17 cellular contexts compared by ENCODE assay signal in the genomic region with DNA sequence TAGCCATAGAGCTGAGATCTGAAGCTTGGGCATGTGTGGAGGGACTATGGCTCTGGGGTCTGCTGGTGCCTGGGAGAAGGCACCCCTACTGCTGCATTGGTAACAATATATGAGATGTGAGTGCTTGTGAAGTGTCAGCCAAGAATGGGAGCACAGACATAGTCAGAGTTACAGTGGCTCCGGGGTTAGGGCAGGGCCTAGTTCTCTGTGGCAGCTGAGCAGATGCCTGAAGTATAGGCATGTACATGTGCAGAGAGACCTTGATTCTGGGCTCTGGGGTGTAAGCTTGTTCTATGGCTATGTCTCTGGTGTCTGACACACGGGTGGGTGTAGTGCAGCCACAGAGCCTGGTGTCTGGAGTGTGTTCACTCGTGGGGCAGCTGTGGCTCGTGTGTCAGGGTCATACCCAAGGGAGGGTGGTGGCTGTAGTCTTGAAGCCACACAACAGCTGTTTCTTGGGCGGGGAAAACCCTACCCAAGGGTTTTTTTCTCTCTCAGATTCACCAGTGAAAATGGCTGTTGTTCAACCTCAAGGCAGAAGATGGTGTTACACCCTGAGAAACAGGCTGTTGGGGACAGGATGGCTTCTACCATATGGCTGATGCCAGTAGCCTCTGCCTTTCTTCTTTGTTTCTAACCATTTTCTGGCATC. TPM values are rescaled to one million over a fixed set of nuclear protein-coding genes. Genes with fewer than 3 reads are reported as not detected.
DNase-seq lines count a peak whose midpoint lies in the region; ATAC-seq, FAIRE-seq and TF ChIP-seq lines count a peak whose summit lies in the region.
"Had no signal": no experiment of that assay in that cellular context is flagged by ENCODE, and none has a peak within 500 bp of the region (broad histone marks: within the 10 kb centered on the region; RNA-seq: fewer than 3 reads in every experiment).

No MANE protein-coding gene starts in this region.

- in situ Hi-C loops in KBM-7 (cut with MboI; ENCODE audit: low pct_unique_long_range_greater_than_20kb, low sequenced_read_pairs): no loop called here

- H4K20me1 ChIP-seq in BLaER1 treated with 17β-estradiol and CSF1 and Interleukin-3, amounts not matched to agents 10 nM and 100 nM: no peaks in the 10 kb centered on the region

- peaks cover 0 to 38% (median 27%) of the 10 kb centered on the region in 10 experiments; a peak in 16 of 20 replicates for H3K4me1 ChIP-seq in BLaER1 treated with 17β-estradiol and CSF1 and Interleukin-3, amounts not matched to agents 10 nM and 100 nM
- H3K4me1 ChIP-seq in kidney (ENCODE audit: control insufficient read depth in 1 of 2, insufficient read depth in 1 of 2, low read depth in 1 of 2, low read length in 2 of 2): no peaks in the 10 kb centered on the region
- H3K4me1 ChIP-seq: A549, parathyroid adenoma had no signal

- ATAC-seq in GM19043 (IDR thresholded peaks at IDR 0.05; ENCODE audit: low read depth, unreplicated experiment): peak; percentile 77
- peak; percentile 89 for ATAC-seq in HG02571 (IDR thresholded peaks at IDR 0.05; ENCODE audit: unreplicated experiment)
- ATAC-seq in HG03342 (IDR thresholded peaks at IDR 0.05; ENCODE audit: unreplicated experiment): peak; percentile 71
- ATAC-seq: A549, left colon, WTC11 had no signal

- peaks cover 27 to 35% (median 33%) of the 10 kb centered on the region in 11 experiments for H3K9me3 ChIP-seq in BLaER1 treated with 17β-estradiol and CSF1 and Interleukin-3, amounts not matched to agents 10 nM and 100 nM (replicated peaks in 1 of 11)
- H3K9me3 ChIP-seq in kidney (ENCODE audit: control insufficient read depth in 1 of 2, low read length in 2 of 2): no peaks in the 10 kb centered on the region
- H3K9me3 ChIP-seq: A549 had no signal

- H3K27ac ChIP-seq in BLaER1 treated with 17β-estradiol and CSF1 and Interleukin-3, amounts not matched to agents 10 nM and 100 nM: peak overlapping the region in 4 of 11 experiments; percentile 11 to 46 (median 14); a peak in 3 of 22 replicates
- no peak overlapping the region for H3K27ac ChIP-seq in kidney (ENCODE audit: low read depth in 2 of 2, low read length in 2 of 2)
- H3K27ac ChIP-seq: A549, parathyroid adenoma had no signal

- no peak overlapping the region for H3K9ac ChIP-seq in BLaER1 treated with 17β-estradiol and CSF1 and Interleukin-3, amounts not matched to agents 10 nM and 100 nM
- no peak overlapping the region for H3K9ac ChIP-seq in kidney (ENCODE audit: low read length in 2 of 2)
- H3K9ac ChIP-seq: parathyroid adenoma had no signal

- H3K4me2 ChIP-seq in BLaER1 treated with 17β-estradiol and CSF1 and Interleukin-3, amounts not matched to agents 10 nM and 100 nM: peak overlapping the region in 8 of 11 experiments; percentile 32 to 60 (median 52); a peak in 15 of 22 replicates
- H3K4me2 ChIP-seq: A549 had no signal

- H3K27me3 ChIP-seq in BLaER1 treated with 17β-estradiol and CSF1 and Interleukin-3, amounts not matched to agents 10 nM and 100 nM: no peaks in the 10 kb centered on the region

- no peak for FAIRE-seq in kidney (lab: Jason Lieb, UNC)
- FAIRE-seq: A549 had no signal

- H3K4me3 ChIP-seq in BLaER1 treated with 17β-estradiol and CSF1 and Interleukin-3, amounts not matched to agents 10 nM and 100 nM: no peak overlapping the region
- H3K4me3 ChIP-seq in kidney (ENCODE audit: low read length in 2 of 2): no peak overlapping the region
- H3K4me3 ChIP-seq: A549 had no signal

- TF ChIP-seq CTCF in kidney (IDR thresholded peaks at IDR 0.05; ENCODE audit: borderline replicate concordance, extremely low read depth, insufficient read depth): no peak

- H3K36me3 ChIP-seq in BLaER1 treated with 17β-estradiol and CSF1 and Interleukin-3, amounts not matched to agents 10 nM and 100 nM: peaks cover 0 to 62% (median 34%) of the 10 kb centered on the region in 11 experiments; a peak in 15 of 22 replicates
- H3K36me3 ChIP-seq in kidney (ENCODE audit: control insufficient read depth in 1 of 2, insufficient read depth in 2 of 2, low read length in 2 of 2): no peaks in the 10 kb centered on the region

- intact Hi-C loops in kidney (cut with DNase I): no loop called here

- no peak for DNase-seq in kidney
- no peak for DNase-seq in NCI-H1694 treated with DMSO at 0.1 percent for 48 hours (lab: John Stamatoyannopoulos, UW)
- DNase-seq in KBM-7: no peak
- DNase-seq in NCI-H524 (lab: John Stamatoyannopoulos, UW): no peak
- DNase-seq: left colon, NCI-H1436, RPMI8226 had no signal

RNA-seq across cellular contexts. Expression of gene TCL1A, which starts 11.9 kb away (rescaled TPM):
- total RNA-seq in kidney: 1.4 TPM
- not detected for polyA plus RNA-seq in kidney (ENCODE audit: insufficient read depth, low read depth, low replicate concordance)
- total RNA-seq: activated T-helper 2 cell treated with anti-CD3 and anti-CD28 coated beads, Interferon-gamma antibody, Interleukin-2, Interleukin-4, amounts not matched to agents 10 μg/mL and 5 μg/mL and 100 μg/mL, durations not matched to agents 14 hours and 24 hours and 36 hours; cerebellum had no signal
- polyA plus RNA-seq: A549 had no signal

RNA-seq across cellular contexts. Expression of gene TCL1B, which starts 39.6 kb away (rescaled TPM):
- not detected for total RNA-seq in kidney
- not detected for polyA plus RNA-seq in kidney (ENCODE audit: insufficient read depth, low read depth, low replicate concordance)
- total RNA-seq: activated T-helper 2 cell treated with anti-CD3 and anti-CD28 coated beads, Interferon-gamma antibody, Interleukin-2, Interleukin-4, amounts not matched to agents 10 μg/mL and 5 μg/mL and 100 μg/mL, durations not matched to agents 14 hours and 24 hours and 36 hours; cerebellum; left colon; urinary bladder had no signal
- polyA plus RNA-seq: A549, urinary bladder had no signal
